In the genomic region with DNA sequence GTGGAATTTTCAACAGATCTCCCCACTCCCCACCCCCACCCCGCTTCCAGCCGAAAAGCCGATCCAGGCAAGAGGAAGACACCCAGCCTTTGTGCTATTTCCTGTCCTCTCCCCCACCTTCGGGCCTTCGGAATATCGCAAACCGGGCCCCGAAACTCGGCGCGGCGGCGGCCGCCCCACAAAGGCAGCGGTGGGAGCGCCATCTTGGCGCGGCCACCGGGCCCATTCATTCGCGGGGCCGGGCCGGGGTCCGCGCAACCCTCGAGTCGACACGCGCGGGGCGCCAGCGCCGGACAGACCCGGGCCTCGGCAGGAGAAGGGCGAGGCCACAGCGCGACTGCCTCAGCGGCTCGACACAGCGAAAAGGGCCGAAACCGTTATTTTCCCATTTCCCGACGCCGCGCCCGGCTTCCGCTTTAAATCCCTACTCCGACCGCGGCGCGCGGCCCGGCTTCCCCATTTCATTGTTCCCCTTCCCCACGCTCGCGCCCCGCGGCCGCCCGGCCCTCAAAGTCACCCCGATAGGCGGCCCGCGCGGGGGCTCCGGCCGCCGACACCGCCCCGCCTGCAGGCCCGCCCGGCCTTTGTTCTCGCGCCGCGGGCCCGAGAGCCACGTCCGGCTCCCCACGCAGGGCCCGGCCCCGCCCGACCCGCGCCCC, we compare ENCODE assay signal across 1 cellular context.
TF ChIP-seq lines count a peak whose summit lies in the region.

No MANE protein-coding gene starts in this region.

TF ChIP-seq in endothelial cell of umbilical vein, 7 proteins besides CTCF, POLR2A, EP300 and RAD21:
- TF ChIP-seq GATA2 (IDR thresholded peaks at IDR 0.05; ENCODE audit: insufficient read depth, insufficient read length, low read depth, low read length) (no peak), POLR2AphosphoS5 (IDR thresholded peaks at IDR 0.05; ENCODE audit: insufficient read depth, low read depth, low read length) (no peak), JUN (IDR thresholded peaks at IDR 0.05; ENCODE audit: borderline replicate concordance, insufficient read depth, insufficient read length, low read depth) (no peak), MYC (IDR thresholded peaks at IDR 0.05; ENCODE audit: low read depth, low read length) (no peak), EZH2 (IDR thresholded peaks at IDR 0.05; ENCODE audit: borderline replicate concordance, low read depth, low read length, severe bottlenecking) (no peak)
